ENCODE assay signal across 8 cellular contexts in the genomic region with DNA sequence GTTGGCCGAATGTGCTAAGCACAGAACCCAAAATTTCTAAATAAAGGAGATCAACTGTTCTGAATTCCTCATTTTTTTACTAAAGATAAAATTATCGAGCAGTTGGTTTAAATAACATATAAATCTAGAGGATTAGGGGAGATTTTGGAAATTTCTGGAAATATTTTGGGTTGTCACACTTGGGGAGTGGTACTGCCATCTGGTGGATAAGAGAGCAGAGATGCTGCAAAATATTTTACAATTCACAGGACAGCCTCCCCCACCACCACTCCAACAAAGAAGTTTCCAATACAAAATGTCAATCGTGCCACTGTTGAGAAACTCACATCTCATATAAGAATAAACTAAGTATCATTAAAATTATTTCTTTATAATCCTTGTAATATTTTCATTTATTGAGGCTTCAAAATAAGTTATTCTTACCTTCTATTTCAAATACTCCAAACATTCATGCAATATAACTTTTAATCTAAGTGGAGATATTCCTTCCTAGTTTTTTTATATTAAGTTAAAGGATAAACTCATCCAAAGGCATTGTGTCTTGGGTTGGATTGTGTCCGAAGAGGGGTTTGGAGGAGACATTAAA. TPM values are rescaled to one million over a fixed set of nuclear protein-coding genes. Genes with fewer than 3 reads are reported as not detected.
DNase-seq lines count a peak whose midpoint lies in the region; ATAC-seq and TF ChIP-seq lines count a peak whose summit lies in the region.

No MANE protein-coding gene starts in this region.

- TF ChIP-seq CTCF in AG09319 (IDR thresholded peaks at IDR 0.05; ENCODE audit: low read depth, low read length) = peak; percentile 72
- TF ChIP-seq CTCF in astrocyte of the spinal cord (IDR thresholded peaks at IDR 0.05; ENCODE audit: low read depth, low read length) = peak; percentile 73
- peak; percentile 51 to 68 (median 62) for TF ChIP-seq CTCF in uterus (IDR thresholded peaks at IDR 0.05)

- no peaks in the 10 kb centered on the region for H3K27me3 ChIP-seq in uterus

- H3K27ac ChIP-seq in uterus = no peak overlapping the region

- no peaks in the 10 kb centered on the region for H3K36me3 ChIP-seq in uterus

- H3K9me3 ChIP-seq in uterus = no peaks in the 10 kb centered on the region

- no peaks in the 10 kb centered on the region for H3K4me1 ChIP-seq in uterus

- H3K4me3 ChIP-seq in astrocyte of the spinal cord (ENCODE audit: low read depth, low read length) (no peak overlapping the region), uterus (no peak overlapping the region)

- peak; percentile 4 for DNase-seq in AG09319 (ENCODE audit: extremely low read depth, low read depth)
- DNase-seq in HPDE6-E6E7 (ENCODE audit: extremely low spot score) = peak; percentile 25
- peak; percentile 37 for DNase-seq in astrocyte of the spinal cord (ENCODE audit: low read depth, low spot score)
- DNase-seq in iris pigment epithelial cell (ENCODE audit: low read depth) = peak; percentile 38
- DNase-seq in uterus = no peak
- DNase-seq in left colon = no peak

- ATAC-seq in left colon (no peak), HG02642 (IDR thresholded peaks at IDR 0.05; ENCODE audit: poor library complexity, unreplicated experiment) (no peak), GM18873 (IDR thresholded peaks at IDR 0.05; ENCODE audit: low FRiP score, unreplicated experiment) (no peak)

- intact Hi-C loops in uterus (cut with DNase I; ENCODE audit: low total_unique reads) (loop anchor here (10.0 kb wide), 1 partner anchor 197 kb away; no protein-coding TSS in a partner anchor), left colon (cut with DNase I, micrococcal nuclease) (loop anchor here in 1 of 2 donors (5.0 kb wide), 1 partner anchor 195 kb away; no protein-coding TSS in a partner anchor)

- in situ Hi-C loops in astrocyte of the spinal cord (cut with HindIII; ENCODE audit: low sequenced_read_pairs) = no loop called here

- no peak for TF ChIP-seq POLR2A in uterus (IDR thresholded peaks at IDR 0.05)

RNA-seq across cellular contexts. Expression of a gene that starts 17.0 kb away (rescaled TPM):
- 10 to 100 TPM; 30.0 to 68.5 (median 42.8) TPM for total RNA-seq in uterus
- total RNA-seq in left colon = 10 to 100 TPM in 1 of 2 donors, 1 to 10 TPM in 1; 5.6 to 15.6 TPM

Comparison
In these comparisons a context has a peak if more than half of its experiments do, and no peak if none do; other contexts are left out.
1. DNase-seq: peak in AG09319 (single experiment), HPDE6-E6E7 (single experiment), astrocyte of the spinal cord (single experiment) and iris pigment epithelial cell (single experiment); none in uterus (0 of 2) and left colon (0 of 2).
2. Peak in every context shown above with its lines, with median percentiles within 50 percentile points of each other: CTCF ChIP-seq.